In the genomic region with DNA sequence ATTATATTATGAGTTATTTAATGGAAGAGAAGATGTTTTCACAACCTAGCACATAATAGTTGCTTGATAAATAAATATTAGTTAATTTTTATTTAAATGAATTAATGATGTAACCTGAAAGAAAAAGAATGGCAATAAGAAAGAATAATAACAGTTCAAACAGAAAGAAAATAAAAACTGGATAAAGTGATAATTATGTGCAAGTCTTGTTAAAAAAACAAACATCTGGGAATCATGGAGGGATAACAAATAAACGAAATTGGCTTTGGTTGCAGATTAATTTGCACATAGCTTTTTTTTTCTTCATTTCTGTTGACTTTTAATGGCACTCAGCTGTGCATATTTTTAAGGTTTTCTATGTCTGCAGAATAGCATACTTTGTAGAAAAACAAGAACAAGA, we compare ENCODE assay signal across 38 cellular contexts. TPM values are rescaled to one million over a fixed set of nuclear protein-coding genes. Genes with fewer than 3 reads are reported as not detected.
DNase-seq lines count a peak whose midpoint lies in the region; ATAC-seq, FAIRE-seq and TF ChIP-seq lines count a peak whose summit lies in the region.
"Had no signal": no experiment of that assay in that cellular context is flagged by ENCODE, and none has a peak within 500 bp of the region (broad histone marks: within the 10 kb centered on the region; RNA-seq: fewer than 3 reads in every experiment).

No MANE protein-coding gene starts in this region.

- CTCF ChIA-PET in A549 (lab: Yijun Ruan, JAX) = no interaction called here
- CTCF ChIA-PET in CD8-positive, alpha-beta memory T cell (lab: Charles Lee) = no interaction called here
- CTCF ChIA-PET in activated CD8-positive, alpha-beta T cell treated with anti-CD3 and anti-CD28 coated beads, Interleukin-2, amount 10 ng/mL, durations not matched to agents 7 days and 5 days (lab: Charles Lee) = interaction anchor here (1.3 kb wide), 1 partner anchor 23 kb away, joined by 4 read pairs; the partner anchor contains the start of gene ABCD2

- H3K9me3 Mint-ChIP-seq in CD8-positive, alpha-beta memory T cell = peaks cover 0 to under 1% (median 0%) of the 10 kb centered on the region in 5 donors
- H3K9me3 Mint-ChIP-seq in activated CD8-positive, alpha-beta T cell treated with anti-CD3 and anti-CD28 coated beads, Interleukin-2, amount 10 ng/mL, durations not matched to agents 7 days and 5 days (ENCODE audit: insufficient read depth) = no peaks in the 10 kb centered on the region
- H3K9me3 Mint-ChIP-seq: CD4-positive, alpha-beta memory T cell; CD4-positive, alpha-beta T cell; CD4-positive, CD25-positive, alpha-beta regulatory T cell; CD8-positive, alpha-beta T cell had no signal

- TF ChIP-seq CTCF in A549 (IDR thresholded peaks at IDR 0.05) (no peak), pancreas (IDR thresholded peaks at IDR 0.05) (no peak), heart right ventricle (IDR thresholded peaks at IDR 0.05) (no peak)

- H3K4me1 ChIP-seq in A549 (no peaks in the 10 kb centered on the region), pancreas (no peaks in the 10 kb centered on the region), heart right ventricle (no peaks in the 10 kb centered on the region)
- H3K4me1 ChIP-seq in CD8-positive, alpha-beta memory T cell (ENCODE audit: insufficient read depth, low read length) = no peaks in the 10 kb centered on the region
- H3K4me1 ChIP-seq: BE2C; BLaER1; BLaER1 treated with 17β-estradiol and CSF1 and Interleukin-3, amounts not matched to agents 10 nM and 100 nM; Caco-2 had no signal

- POLR2A ChIA-PET in A549 (lab: Yijun Ruan, JAX) = no interaction called here
- POLR2A ChIA-PET in CD8-positive, alpha-beta memory T cell (lab: Charles Lee) = no interaction called here
- POLR2A ChIA-PET in activated CD8-positive, alpha-beta T cell treated with anti-CD3 and anti-CD28 coated beads, Interleukin-2, amount 10 ng/mL, durations not matched to agents 7 days and 5 days (lab: Charles Lee) = no interaction called here

- H3K27me3 ChIP-seq in pancreas (peaks cover 0 to 3% (median 0%) of the 10 kb centered on the region in 4 donors), heart right ventricle (no peaks in the 10 kb centered on the region)
- no peaks in the 10 kb centered on the region for H3K27me3 ChIP-seq in CD8-positive, alpha-beta memory T cell (ENCODE audit: insufficient read depth, low read length, poor library complexity, severe bottlenecking)
- H3K27me3 ChIP-seq: BE2C; BLaER1; BLaER1 treated with 17β-estradiol and CSF1 and Interleukin-3, amounts not matched to agents 10 nM and 100 nM had no signal

- TF ChIP-seq POLR2A in A549 (IDR thresholded peaks at IDR 0.05; ENCODE audit: low read length) = no peak

- H3K4me1 Mint-ChIP-seq in CD8-positive, alpha-beta memory T cell = peaks cover 0 to 11% (median 5%) of the 10 kb centered on the region in 3 donors
- H3K4me1 Mint-ChIP-seq in activated CD8-positive, alpha-beta T cell treated with anti-CD3 and anti-CD28 coated beads, Interleukin-2, amount 10 ng/mL, durations not matched to agents 7 days and 5 days (ENCODE audit: low read depth) = peaks cover 11% of the 10 kb centered on the region
- H3K4me1 Mint-ChIP-seq: B cell, CD14-positive monocyte had no signal

- intact Hi-C loops in pancreas (cut with DNase I) = no loop called here
- intact Hi-C loops in heart right ventricle (cut with DNase I) = no loop called here

- ATAC-seq in A549 (no peak), pancreas (no peak), heart right ventricle (no peak)
- no peak for ATAC-seq in activated CD8-positive, alpha-beta T cell treated with anti-CD3 and anti-CD28 coated beads, Interleukin-2, amount 10 ng/mL, durations not matched to agents 7 days and 5 days
- ATAC-seq: CD8-positive, alpha-beta T cell had no signal

- H3K4me3 Mint-ChIP-seq in CD8-positive, alpha-beta memory T cell = no peak overlapping the region
- H3K4me3 Mint-ChIP-seq in activated CD8-positive, alpha-beta T cell treated with anti-CD3 and anti-CD28 coated beads, Interleukin-2, amount 10 ng/mL, durations not matched to agents 7 days and 5 days = no peak overlapping the region
- H3K4me3 Mint-ChIP-seq: B cell; CD14-positive monocyte; CD4-positive, alpha-beta memory T cell; CD4-positive, alpha-beta T cell; CD4-positive, CD25-positive, alpha-beta regulatory T cell; CD8-positive, alpha-beta T cell had no signal

- 0% methylated on average over 1 of the region's 1 CpG for WGBS in A549 (ENCODE audit: missing lambda C conversion rate)
- WGBS in pancreas, 2 donors = 34 to 37% methylated on average over 1 of the region's 1 CpG
- 61 to 68% methylated on average over 1 of the region's 1 CpG for WGBS in heart right ventricle, 2 donors

- peaks cover 0 to 4% (median 0%) of the 10 kb centered on the region in 3 donors for H3K36me3 Mint-ChIP-seq in CD8-positive, alpha-beta memory T cell
- H3K36me3 Mint-ChIP-seq in activated CD8-positive, alpha-beta T cell treated with anti-CD3 and anti-CD28 coated beads, Interleukin-2, amount 10 ng/mL, durations not matched to agents 7 days and 5 days (ENCODE audit: low read depth) = peaks cover 4% of the 10 kb centered on the region
- H3K36me3 Mint-ChIP-seq: CD14-positive monocyte; CD4-positive, alpha-beta memory T cell; CD4-positive, CD25-positive, alpha-beta regulatory T cell; CD8-positive, alpha-beta T cell had no signal

- H3K36me3 ChIP-seq in pancreas = no peaks in the 10 kb centered on the region
- no peaks in the 10 kb centered on the region for H3K36me3 ChIP-seq in CD8-positive, alpha-beta memory T cell (ENCODE audit: insufficient read depth, low read length)
- no peaks in the 10 kb centered on the region for H3K36me3 ChIP-seq in heart right ventricle
- H3K36me3 ChIP-seq: BE2C; BLaER1; BLaER1 treated with 17β-estradiol and CSF1 and Interleukin-3, amounts not matched to agents 10 nM and 100 nM had no signal

- H3K4me3 ChIP-seq in A549 (no peak overlapping the region), pancreas (no peak overlapping the region), heart right ventricle (no peak overlapping the region)
- H3K4me3 ChIP-seq in CD8-positive, alpha-beta memory T cell (ENCODE audit: low read length) = no peak overlapping the region
- H3K4me3 ChIP-seq: BLaER1; BLaER1 treated with 17β-estradiol and CSF1 and Interleukin-3, amounts not matched to agents 10 nM and 100 nM had no signal

- no peak for TF ChIP-seq EP300 in A549 (IDR thresholded peaks at IDR 0.05)

- FAIRE-seq in A549 (lab: Jason Lieb, UNC) (no peak), islet of Langerhans (lab: Jason Lieb, UNC) (peak; percentile 17), pancreas (lab: Jason Lieb, UNC) (peak; percentile 60)
- FAIRE-seq: A204.1, D721Med had no signal

- TF ChIP-seq RAD21 in A549 (conservative IDR thresholded peaks at IDR 0.05 in 1 of 2, IDR thresholded peaks at IDR 0.05 in 1 of 2) = no peak

- DNase-seq in A549 (ENCODE audit: low read depth in 1 of 2, low spot score in 1 of 2) = no peak
- no peak for DNase-seq in pancreas
- no peak for DNase-seq in CD8-positive, alpha-beta memory T cell
- no peak for DNase-seq in activated CD8-positive, alpha-beta T cell treated with anti-CD3 and anti-CD28 coated beads, Interleukin-2, amount 10 ng/mL, durations not matched to agents 7 days and 5 days
- DNase-seq in heart right ventricle = no peak
- DNase-seq: 8988T; ACHN; AML-193; BE2C; C1 segment of cervical spinal cord; Caco-2; Calu3; CD4-positive, alpha-beta memory T cell; CD4-positive, alpha-beta T cell; CD4-positive, CD25-positive, alpha-beta regulatory T cell; CD8-positive, alpha-beta T cell; COR-L47; DMS 273 treated with DMSO at 0.1 percent for 48 hours; DMS153; DMS53; DMS79; DMS79 treated with DMSO at 0.1 percent for 48 hours; DND-41; EL had no signal

- H3K27ac ChIP-seq in A549 (no peak overlapping the region), pancreas (no peak overlapping the region), heart right ventricle (no peak overlapping the region)
- H3K27ac ChIP-seq in CD8-positive, alpha-beta memory T cell (ENCODE audit: low read depth, low read length) = no peak overlapping the region
- H3K27ac ChIP-seq: 22Rv1; BLaER1; BLaER1 treated with 17β-estradiol and CSF1 and Interleukin-3, amounts not matched to agents 10 nM and 100 nM; C4-2B had no signal

- H3K4me2 ChIP-seq in A549 = no peak overlapping the region
- H3K4me2 ChIP-seq: BLaER1; BLaER1 treated with 17β-estradiol and CSF1 and Interleukin-3, amounts not matched to agents 10 nM and 100 nM had no signal

- H3K27me3 Mint-ChIP-seq in CD8-positive, alpha-beta memory T cell = no peaks in the 10 kb centered on the region
- H3K27me3 Mint-ChIP-seq in activated CD8-positive, alpha-beta T cell treated with anti-CD3 and anti-CD28 coated beads, Interleukin-2, amount 10 ng/mL, durations not matched to agents 7 days and 5 days (ENCODE audit: low read depth) = no peaks in the 10 kb centered on the region
- H3K27me3 Mint-ChIP-seq: CD4-positive, alpha-beta memory T cell; CD4-positive, alpha-beta T cell had no signal

- no peak overlapping the region for H3K27ac Mint-ChIP-seq in CD8-positive, alpha-beta memory T cell
- no peak overlapping the region for H3K27ac Mint-ChIP-seq in activated CD8-positive, alpha-beta T cell treated with anti-CD3 and anti-CD28 coated beads, Interleukin-2, amount 10 ng/mL, durations not matched to agents 7 days and 5 days
- H3K27ac Mint-ChIP-seq: B cell; CD14-positive monocyte; CD4-positive, alpha-beta T cell; CD4-positive, CD25-positive, alpha-beta regulatory T cell; CD8-positive, alpha-beta T cell had no signal

- H3K9me3 ChIP-seq in A549 (no peaks in the 10 kb centered on the region), pancreas (no peaks in the 10 kb centered on the region), heart right ventricle (no peaks in the 10 kb centered on the region)
- no peaks in the 10 kb centered on the region for H3K9me3 ChIP-seq in CD8-positive, alpha-beta memory T cell (ENCODE audit: low read length)
- H3K9me3 ChIP-seq: BE2C; BLaER1; BLaER1 treated with 17β-estradiol and CSF1 and Interleukin-3, amounts not matched to agents 10 nM and 100 nM; Caco-2 had no signal

TF ChIP-seq in A549, 52 proteins besides CTCF, POLR2A, EP300 and RAD21 (continues in another document):
- peak; percentile 92; the same call in 1 of the 2 replicates for TF ChIP-seq RNF2 (IDR thresholded peaks at IDR 0.05; ENCODE audit: borderline replicate concordance, low read depth)
- TF ChIP-seq FOSL2 (IDR thresholded peaks at IDR 0.05) = no peak
- TF ChIP-seq FOSL2 (CRISPR knock-in tag; IDR thresholded peaks at IDR 0.05) = no peak

RNA-seq across cellular contexts. Expression of gene ABCD2, which starts 23.4 kb away (rescaled TPM):
- polyA plus RNA-seq in A549 (2011; rRNA removed) = not detected in 2 replicates
- not detected in 2 replicates for polyA plus RNA-seq in A549 (2012; cell fraction: cytosol; rRNA removed)
- polyA plus RNA-seq in A549 (2012; cell fraction: nucleus; rRNA removed) = not detected in 2 replicates
- polyA plus RNA-seq in A549 (2017; fragmentation: RNase III; extraction: RNeasy Plus Mini Kit Qiagen cat#74134 plus additional on column Dnase treatment) = 0.01 TPM in 1 of 3 replicates, not detected in the others
- polyA minus RNA-seq in A549 (2011; rRNA and poly(A)+ RNA removed) = not detected in 2 replicates
- total RNA-seq in pancreas = under 1 TPM in 5 of 6 donors, not detected in 1; 0.03 to 0.38 (median 0.06) TPM
- polyA plus RNA-seq in pancreas = under 1 TPM; 0.04 to 0.05 TPM
- total RNA-seq in CD8-positive, alpha-beta memory T cell = 1 to 10 TPM; 4.5 to 5.0 TPM
- polyA plus RNA-seq in CD8-positive, alpha-beta memory T cell = 8.7 TPM
- 10 to 100 TPM; 22.5 to 24.4 TPM for total RNA-seq in activated CD8-positive, alpha-beta T cell treated with anti-CD3 and anti-CD28 coated beads, Interleukin-2, amount 10 ng/mL, durations not matched to agents 7 days and 5 days
- 10 to 100 TPM in 1 of 10 donors, 1 to 10 TPM in 9; 5.4 to 10.1 (median 7.7) TPM for total RNA-seq in heart right ventricle
- 1 to 10 TPM in 1 of 2 donors, under 1 TPM in 1; 0.32 to 2.0 TPM for polyA plus RNA-seq in heart right ventricle
- total RNA-seq: A172, A673, Caco-2, Calu3, G401 had no signal
- polyA plus RNA-seq: AG04450, BJ, CD14-positive monocyte had no signal
